ENCODE assay signal across 17 cellular contexts in the genomic region with DNA sequence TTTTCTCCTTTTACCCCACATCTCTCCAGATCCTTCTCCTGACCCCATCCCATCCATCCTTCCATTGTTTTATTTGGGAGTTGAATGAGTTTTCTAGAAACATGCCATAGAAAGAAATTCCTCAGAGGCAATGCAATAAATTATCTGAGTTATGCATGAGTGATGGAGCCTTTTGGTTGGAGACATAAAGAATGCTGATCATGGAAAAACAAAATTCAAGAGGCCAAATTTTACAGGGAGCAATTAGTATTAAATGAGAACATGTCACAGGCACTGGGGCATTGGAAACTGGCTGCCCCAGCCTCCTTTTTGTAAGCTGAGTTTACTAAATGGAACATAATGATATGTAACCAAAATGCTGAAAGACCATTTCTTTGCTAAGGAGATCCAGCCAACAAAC.
DNase-seq lines count a peak whose midpoint lies in the region; ATAC-seq and TF ChIP-seq lines count a peak whose summit lies in the region.
"Had no signal": no experiment of that assay in that cellular context is flagged by ENCODE, and none has a peak within 500 bp of the region (broad histone marks: within the 10 kb centered on the region; RNA-seq: fewer than 3 reads in every experiment).

No MANE protein-coding gene starts in this region.

- H3K4me3 Mint-ChIP-seq in activated CD4-positive, alpha-beta memory T cell treated with anti-CD3 and anti-CD28 coated beads for 36 hours, result no peak overlapping the region
- no peak overlapping the region for H3K4me3 Mint-ChIP-seq in activated CD4-positive, alpha-beta memory T cell treated with anti-CD3 and anti-CD28 coated beads, Interleukin-2, amount 10 ng/mL, durations not matched to agents 7 days and 5 days
- H3K4me3 Mint-ChIP-seq in activated T-helper 17 cell treated with anti-CD3 and anti-CD28 coated beads, Interleukin-2, amount 50 U/mL, for 72 hours, result peak overlapping the region; percentile 43

- CTCF ChIA-PET in activated CD4-positive, alpha-beta memory T cell treated with anti-CD3 and anti-CD28 coated beads for 36 hours (lab: Charles Lee), result interaction anchor here (0.7 to 1.9 kb wide), 4 partner anchors 38 to 134 kb away, joined by 3 to 6 read pairs (median 6); no protein-coding TSS in a partner anchor
- CTCF ChIA-PET in activated CD4-positive, alpha-beta memory T cell treated with anti-CD3 and anti-CD28 coated beads, Interleukin-2, amount 10 ng/mL, durations not matched to agents 7 days and 5 days (lab: Charles Lee), result no interaction called here

- no peaks in the 10 kb centered on the region for H3K9me3 ChIP-seq in vagina
- no peaks in the 10 kb centered on the region for H3K9me3 ChIP-seq in esophagus muscularis mucosa
- H3K9me3 ChIP-seq: BLaER1 treated with 17β-estradiol and CSF1 and Interleukin-3, amounts not matched to agents 10 nM and 100 nM had no signal

- intact Hi-C loops in activated CD4-positive, alpha-beta memory T cell treated with anti-CD3 and anti-CD28 coated beads for 36 hours (cut with micrococcal nuclease), result loop anchor here (5.0 kb wide), 1 partner anchor 49 kb away; no protein-coding TSS in a partner anchor
- intact Hi-C loops in vagina (cut with DNase I) (no loop called here), esophagus muscularis mucosa (cut with DNase I) (no loop called here)

- H3K27ac ChIP-seq in vagina (peak overlapping the region; percentile 56), esophagus muscularis mucosa (replicated peaks in 1 of 4) (no peak overlapping the region)
- H3K27ac ChIP-seq: BLaER1 treated with 17β-estradiol and CSF1 and Interleukin-3, amounts not matched to agents 10 nM and 100 nM; KMS-11; PC-9 had no signal

- peaks cover 29% of the 10 kb centered on the region for H3K4me1 Mint-ChIP-seq in activated CD4-positive, alpha-beta memory T cell treated with anti-CD3 and anti-CD28 coated beads for 36 hours (ENCODE audit: low read depth)
- peaks cover 6% of the 10 kb centered on the region for H3K4me1 Mint-ChIP-seq in activated CD4-positive, alpha-beta memory T cell treated with anti-CD3 and anti-CD28 coated beads, Interleukin-2, amount 10 ng/mL, durations not matched to agents 7 days and 5 days
- H3K4me1 Mint-ChIP-seq in activated T-helper 17 cell treated with anti-CD3 and anti-CD28 coated beads, Interleukin-2, amount 50 U/mL, for 72 hours, result peaks cover 26% of the 10 kb centered on the region

- no peak for DNase-seq in activated CD4-positive, alpha-beta memory T cell treated with anti-CD3 and anti-CD28 coated beads for 36 hours
- no peak for DNase-seq in activated CD4-positive, alpha-beta memory T cell treated with anti-CD3 and anti-CD28 coated beads, Interleukin-2, amount 10 ng/mL, durations not matched to agents 7 days and 5 days
- DNase-seq in left kidney (ENCODE audit: low read depth, low spot score) (peak; percentile 18), vagina (ENCODE audit: extremely low spot score in 2 of 2) (no peak), esophagus muscularis mucosa (ENCODE audit: extremely low spot score) (no peak), DMS 273 (lab: John Stamatoyannopoulos, UW; ENCODE audit: unreplicated experiment) (no peak)
- no peak for DNase-seq in effector CD4-positive, alpha-beta T cell
- DNase-seq: DND-41, GDM1, NCI-H146, NCI-H2081, NCI-H510A treated with DMSO at 0.1 percent for 48 hours, PC-9 had no signal

- H3K4me1 ChIP-seq in vagina (peaks cover 35% of the 10 kb centered on the region), esophagus muscularis mucosa (peaks cover 6 to 21% (median 14%) of the 10 kb centered on the region in 4 donors)

- no peaks in the 10 kb centered on the region for H3K36me3 ChIP-seq in vagina
- H3K36me3 ChIP-seq in esophagus muscularis mucosa, result no peaks in the 10 kb centered on the region
- H3K36me3 ChIP-seq: BLaER1 treated with 17β-estradiol and CSF1 and Interleukin-3, amounts not matched to agents 10 nM and 100 nM had no signal

- H3K36me3 Mint-ChIP-seq in activated CD4-positive, alpha-beta memory T cell treated with anti-CD3 and anti-CD28 coated beads for 36 hours, result no peaks in the 10 kb centered on the region
- H3K36me3 Mint-ChIP-seq in activated CD4-positive, alpha-beta memory T cell treated with anti-CD3 and anti-CD28 coated beads, Interleukin-2, amount 10 ng/mL, durations not matched to agents 7 days and 5 days (ENCODE audit: low read depth), result no peaks in the 10 kb centered on the region
- no peaks in the 10 kb centered on the region for H3K36me3 Mint-ChIP-seq in activated T-helper 17 cell treated with anti-CD3 and anti-CD28 coated beads, Interleukin-2, amount 50 U/mL, for 72 hours (ENCODE audit: low read depth)

- H3K27me3 Mint-ChIP-seq in activated CD4-positive, alpha-beta memory T cell treated with anti-CD3 and anti-CD28 coated beads for 36 hours, result no peaks in the 10 kb centered on the region
- no peaks in the 10 kb centered on the region for H3K27me3 Mint-ChIP-seq in activated CD4-positive, alpha-beta memory T cell treated with anti-CD3 and anti-CD28 coated beads, Interleukin-2, amount 10 ng/mL, durations not matched to agents 7 days and 5 days
- H3K27me3 Mint-ChIP-seq in activated T-helper 17 cell treated with anti-CD3 and anti-CD28 coated beads, Interleukin-2, amount 50 U/mL, for 72 hours, result no peaks in the 10 kb centered on the region

- no peak for TF ChIP-seq EP300 in esophagus muscularis mucosa (IDR thresholded peaks at IDR 0.05)

- no peak for ATAC-seq in activated T-helper 17 cell treated with anti-CD3 and anti-CD28 coated beads, Interleukin-2, amount 50 U/mL, for 72 hours (replicated peaks)
- ATAC-seq: GM12878 had no signal

- no peaks in the 10 kb centered on the region for H3K27me3 ChIP-seq in vagina
- no peaks in the 10 kb centered on the region for H3K27me3 ChIP-seq in esophagus muscularis mucosa
- H3K27me3 ChIP-seq: BLaER1 treated with 17β-estradiol and CSF1 and Interleukin-3, amounts not matched to agents 10 nM and 100 nM had no signal

- peak overlapping the region; percentile 25 for H3K27ac Mint-ChIP-seq in activated CD4-positive, alpha-beta memory T cell treated with anti-CD3 and anti-CD28 coated beads for 36 hours
- H3K27ac Mint-ChIP-seq in activated CD4-positive, alpha-beta memory T cell treated with anti-CD3 and anti-CD28 coated beads, Interleukin-2, amount 10 ng/mL, durations not matched to agents 7 days and 5 days, result no peak overlapping the region
- H3K27ac Mint-ChIP-seq in activated T-helper 17 cell treated with anti-CD3 and anti-CD28 coated beads, Interleukin-2, amount 50 U/mL, for 72 hours, result peak overlapping the region; percentile 69

- no peak for TF ChIP-seq CTCF in vagina (IDR thresholded peaks at IDR 0.05)
- no peak for TF ChIP-seq CTCF in esophagus muscularis mucosa (IDR thresholded peaks at IDR 0.05)

- POLR2A ChIA-PET in activated CD4-positive, alpha-beta memory T cell treated with anti-CD3 and anti-CD28 coated beads for 36 hours (lab: Charles Lee), result interaction anchor here (1.0 to 1.2 kb wide), 2 partner anchors 49 to 106 kb away, joined by 3 to 5 read pairs; no protein-coding TSS in a partner anchor
- POLR2A ChIA-PET in activated CD4-positive, alpha-beta memory T cell treated with anti-CD3 and anti-CD28 coated beads, Interleukin-2, amount 10 ng/mL, durations not matched to agents 7 days and 5 days (lab: Charles Lee), result no interaction called here

- no peaks in the 10 kb centered on the region for H3K9me3 Mint-ChIP-seq in activated CD4-positive, alpha-beta memory T cell treated with anti-CD3 and anti-CD28 coated beads for 36 hours
- no peaks in the 10 kb centered on the region for H3K9me3 Mint-ChIP-seq in activated CD4-positive, alpha-beta memory T cell treated with anti-CD3 and anti-CD28 coated beads, Interleukin-2, amount 10 ng/mL, durations not matched to agents 7 days and 5 days
- no peaks in the 10 kb centered on the region for H3K9me3 Mint-ChIP-seq in activated T-helper 17 cell treated with anti-CD3 and anti-CD28 coated beads, Interleukin-2, amount 50 U/mL, for 72 hours

- H3K4me3 ChIP-seq in vagina, result no peak overlapping the region
- no peak overlapping the region for H3K4me3 ChIP-seq in esophagus muscularis mucosa
- H3K4me3 ChIP-seq: BLaER1 treated with 17β-estradiol and CSF1 and Interleukin-3, amounts not matched to agents 10 nM and 100 nM; GM12878; PC-9 had no signal

- TF ChIP-seq POLR2A in vagina (IDR thresholded peaks at IDR 0.05) (no peak), esophagus muscularis mucosa (IDR thresholded peaks at IDR 0.05; ENCODE audit: low read depth) (no peak)
